17 cellular contexts compared by ENCODE assay signal in genomic region chr15:38650384-38650783, GRCh38.
DNase-seq lines count a peak whose midpoint lies in the region; ATAC-seq lines count a peak whose summit lies in the region.
"Had no signal": no experiment of that assay in that cellular context is flagged by ENCODE, and none has a peak within 500 bp of the region (broad histone marks: within the 10 kb centered on the region; RNA-seq: fewer than 3 reads in every experiment).

No MANE protein-coding gene starts in this region.

- H3K27me3 Mint-ChIP-seq in IgD-negative memory B cell: no peaks in the 10 kb centered on the region
- no peaks in the 10 kb centered on the region for H3K27me3 Mint-ChIP-seq in activated naive CD8-positive, alpha-beta T cell
- H3K27me3 Mint-ChIP-seq in naive thymus-derived CD8-positive, alpha-beta T cell: no peaks in the 10 kb centered on the region
- H3K27me3 Mint-ChIP-seq: stimulated activated naive CD8-positive, alpha-beta T cell treated with anti-CD3 and anti-CD28 coated beads, Interleukin-15, Interleukin-2, amounts not matched to agents 100 ng/mL and 50 ng/mL, for 24 hours had no signal

- no peaks in the 10 kb centered on the region for H3K9me3 Mint-ChIP-seq in IgD-negative memory B cell
- H3K9me3 Mint-ChIP-seq in activated naive CD8-positive, alpha-beta T cell (ENCODE audit: low read depth): no peaks in the 10 kb centered on the region
- peaks cover 0 to 3% (median 0%) of the 10 kb centered on the region in 9 donors for H3K9me3 Mint-ChIP-seq in naive thymus-derived CD8-positive, alpha-beta T cell
- H3K9me3 Mint-ChIP-seq: activated T-cell treated with anti-CD3 and anti-CD28 coated beads, Interleukin-2, amount 50 U/mL, for 4 hours; stimulated activated naive CD8-positive, alpha-beta T cell treated with anti-CD3 and anti-CD28 coated beads, Interleukin-15, Interleukin-2, amounts not matched to agents 100 ng/mL and 50 ng/mL, for 24 hours had no signal

- peak overlapping the region in 3 of 4 donors; percentile 49 to 88 (median 77) for H3K4me3 Mint-ChIP-seq in IgD-negative memory B cell
- no peak overlapping the region for H3K4me3 Mint-ChIP-seq in activated naive CD8-positive, alpha-beta T cell
- H3K4me3 Mint-ChIP-seq in naive thymus-derived CD8-positive, alpha-beta T cell: peak overlapping the region; percentile 67 to 87 (median 77)
- H3K4me3 Mint-ChIP-seq: CD14-positive monocyte had no signal

- H3K36me3 Mint-ChIP-seq in IgD-negative memory B cell: peaks cover 2% of the 10 kb centered on the region
- no peaks in the 10 kb centered on the region for H3K36me3 Mint-ChIP-seq in activated naive CD8-positive, alpha-beta T cell
- H3K36me3 Mint-ChIP-seq in naive thymus-derived CD8-positive, alpha-beta T cell: no peaks in the 10 kb centered on the region
- H3K36me3 Mint-ChIP-seq: CD14-positive monocyte had no signal

- peaks cover 34 to 43% (median 41%) of the 10 kb centered on the region in 3 donors for H3K4me1 Mint-ChIP-seq in IgD-negative memory B cell
- H3K4me1 Mint-ChIP-seq in activated naive CD8-positive, alpha-beta T cell (ENCODE audit: low read depth): peaks cover 87% of the 10 kb centered on the region
- H3K4me1 Mint-ChIP-seq in naive thymus-derived CD8-positive, alpha-beta T cell: peaks cover 33 to 92% (median 80%) of the 10 kb centered on the region in 4 donors

- ATAC-seq in naive thymus-derived CD8-positive, alpha-beta T cell: no peak
- no peak for ATAC-seq in GM21381 (IDR thresholded peaks at IDR 0.05; ENCODE audit: unreplicated experiment)
- ATAC-seq: activated T-cell treated with anti-CD3 and anti-CD28 coated beads, Interleukin-2, amount 50 U/mL, for 4 hours; gastroesophageal sphincter; upper lobe of right lung had no signal

- DNase-seq in DMS53 (lab: John Stamatoyannopoulos, UW) (peak; percentile 3), DMS53 treated with DMSO at 0.1 percent for 48 hours (lab: John Stamatoyannopoulos, UW; ENCODE audit: unreplicated experiment) (no peak), NCI-H2227 (lab: John Stamatoyannopoulos, UW; ENCODE audit: unreplicated experiment) (no peak), amygdala (lab: John Stamatoyannopoulos, UW) (no peak)
- no peak for DNase-seq in naive thymus-derived CD8-positive, alpha-beta T cell
- DNase-seq: activated T-cell treated with anti-CD3 and anti-CD28 coated beads, Interleukin-2, amount 50 U/mL, for 4 hours; anterior cingulate cortex; GM23248; NCI-H1436; NCI-H345; upper lobe of right lung had no signal

- H3K27ac Mint-ChIP-seq in IgD-negative memory B cell: peak overlapping the region in 2 of 3 donors; percentile 63 to 85
- peak overlapping the region; percentile 87 for H3K27ac Mint-ChIP-seq in activated naive CD8-positive, alpha-beta T cell
- peak overlapping the region in 9 of 10 donors; percentile 94 to 99 (median 97) for H3K27ac Mint-ChIP-seq in naive thymus-derived CD8-positive, alpha-beta T cell

- POLR2A ChIA-PET in naive thymus-derived CD8-positive, alpha-beta T cell (lab: Charles Lee): interaction anchor here (0.9 to 10.0 kb wide), 12 partner anchors 8 to 115 kb away, joined by 3 to 269 read pairs (median 8); partner anchors contain the start of gene RASGRP1
